In genomic region chr13:32381539-32381938, GRCh38 we compare ENCODE assay signal across 8 cellular contexts. TPM values are rescaled to one million over a fixed set of nuclear protein-coding genes. Genes with fewer than 3 reads are reported as not detected.
A peak's percentile ranks its signal among the peaks of the same experiment; 100 is the strongest.
DNase-seq lines count a peak whose midpoint lies in the region; TF ChIP-seq lines count a peak whose summit lies in the region.

No MANE protein-coding gene starts in this region.

- DNase-seq in AG04450 (ENCODE audit: low read depth, low spot score) = no peak
- peak; percentile 45 for DNase-seq in GM12865 (ENCODE audit: low read depth)
- peak; percentile 5 for DNase-seq in SW480 (ENCODE audit: low spot score)
- peak; percentile 54 for DNase-seq in globus pallidus (ENCODE audit: low spot score)
- DNase-seq in prostate gland (ENCODE audit: low spot score) = no peak
- DNase-seq in effector CD8-positive, alpha-beta T cell (lab: John Stamatoyannopoulos, UW) = no peak
- DNase-seq in 8988T = no peak
- DNase-seq in stimulated activated CD8-positive, alpha-beta memory T cell treated with anti-CD3 and anti-CD28 coated beads, Interleukin-4, amount 100 ng/mL, for 48 hours = no peak

- WGBS in prostate gland = 73% methylated on average over 3 of the region's 3 CpGs

- TF ChIP-seq POLR2A in prostate gland (IDR thresholded peaks at IDR 0.05) = no peak

- CTCF ChIA-PET in AG04450 (lab: Charles Lee) = interaction anchor here (0.6 to 2.5 kb wide), 8 partner anchors 14 to 471 kb away, joined by 3 to 62 read pairs (median 3); no protein-coding TSS in a partner anchor

- H3K36me3 ChIP-seq in prostate gland = no peaks in the 10 kb centered on the region

- H3K27me3 ChIP-seq in AG04450 (ENCODE audit: control insufficient read depth, insufficient read depth, low read length) (no peaks in the 10 kb centered on the region), prostate gland (replicated peaks; ENCODE audit: insufficient read depth) (no peaks in the 10 kb centered on the region)

- no peaks in the 10 kb centered on the region for H3K4me1 ChIP-seq in prostate gland (replicated peaks)

- H3K9me3 ChIP-seq in AG04450 (ENCODE audit: control insufficient read depth, insufficient read depth, low read length) (no peaks in the 10 kb centered on the region), prostate gland (no peaks in the 10 kb centered on the region)

- intact Hi-C loops in prostate gland (cut with DNase I) = loop anchor here (10.0 kb wide), 1 partner anchor 193 kb away; no protein-coding TSS in a partner anchor

- TF ChIP-seq CTCF in AG04450 (IDR thresholded peaks at IDR 0.05; ENCODE audit: low read depth, low read length) (peak; percentile 64), GM12865 (IDR thresholded peaks at IDR 0.05; ENCODE audit: insufficient read depth, low read depth, low read length, missing control alignments) (peak; percentile 54), prostate gland (IDR thresholded peaks at IDR 0.05) (peak in 3 of 4 experiments; percentile 22 to 52 (median 40))

- POLR2A ChIA-PET in AG04450 (lab: Yijun Ruan, JAX) = no interaction called here

- no peak overlapping the region for H3K27ac ChIP-seq in AG04450 (ENCODE audit: low read depth, low read length)
- no peak overlapping the region for H3K27ac ChIP-seq in prostate gland

- H3K4me3 ChIP-seq in AG04450 (ENCODE audit: low read depth, low read length) (no peak overlapping the region), GM12865 (ENCODE audit: low read depth, low read length) (no peak overlapping the region), prostate gland (no peak overlapping the region)

RNA-seq across cellular contexts. Expression of gene N4BP2L1, which starts 46.4 kb away (rescaled TPM):
- polyA plus RNA-seq in AG04450 (2011; rRNA removed) = 0.88 and 1.8 TPM in 2 replicates
- 1.0 and 1.5 TPM in 2 replicates for polyA minus RNA-seq in AG04450 (2011; rRNA and poly(A)+ RNA removed)
- total RNA-seq in prostate gland = 10 to 100 TPM; 20.9 to 22.7 TPM

Comparison
In these comparisons a context has a peak if more than half of its experiments do, and no peak if none do; other contexts are left out.
1. DNase-seq: peak in GM12865 (single experiment), SW480 (single experiment) and globus pallidus (single experiment); none in AG04450 (single experiment), prostate gland (single experiment), effector CD8-positive, alpha-beta T cell (single experiment), 8988T (single experiment) and stimulated activated CD8-positive, alpha-beta memory T cell treated with anti-CD3 and anti-CD28 coated beads, Interleukin-4, amount 100 ng/mL, for 48 hours (single experiment).
2. Peak in every context shown above with its lines, with median percentiles within 50 percentile points of each other: CTCF ChIP-seq.